17 cellular contexts compared by ENCODE assay signal in genomic region chr4:6349896-6350295, GRCh38.
"Had no signal": no experiment of that assay in that cellular context is flagged by ENCODE, and none has a peak within 500 bp of the region (broad histone marks: within the 10 kb centered on the region; RNA-seq: fewer than 3 reads in every experiment).

No MANE protein-coding gene starts in this region.

- ATAC-seq: activated CD4-positive, alpha-beta T cell treated with anti-CD3 and anti-CD28 coated beads for 36 hours; activated CD8-positive, alpha-beta memory T cell treated with anti-CD3 and anti-CD28 coated beads, Interleukin-2, amount 10 ng/mL, durations not matched to agents 7 days and 5 days; mucosa of descending colon; naive thymus-derived CD8-positive, alpha-beta T cell; right cardiac atrium; T-helper 17 cell; upper lobe of right lung had no signal

- H3K36me3 Mint-ChIP-seq: activated CD4-positive, alpha-beta memory T cell treated with anti-CD3 and anti-CD28 coated beads for 36 hours; activated CD8-positive, alpha-beta memory T cell treated with anti-CD3 and anti-CD28 coated beads, Interleukin-2, amount 10 ng/mL, durations not matched to agents 7 days and 5 days; naive thymus-derived CD8-positive, alpha-beta T cell had no signal

- H3K27me3 ChIP-seq: dorsolateral prefrontal cortex had no signal

- H3K36me3 ChIP-seq: prostate gland, stomach, thoracic aorta, upper lobe of right lung had no signal

- H3K4me1 ChIP-seq: prostate gland, stomach, upper lobe of right lung had no signal

- H3K4me3 Mint-ChIP-seq: activated CD4-positive, alpha-beta memory T cell treated with anti-CD3 and anti-CD28 coated beads for 36 hours; activated CD4-positive, alpha-beta T cell treated with anti-CD3 and anti-CD28 coated beads for 36 hours; activated CD8-positive, alpha-beta memory T cell treated with anti-CD3 and anti-CD28 coated beads, Interleukin-2, amount 10 ng/mL, durations not matched to agents 7 days and 5 days; activated naive CD4-positive, alpha-beta T cell treated with anti-CD3 and anti-CD28 coated beads for 36 hours; naive thymus-derived CD8-positive, alpha-beta T cell; T-helper 17 cell had no signal

- H3K4me3 ChIP-seq: dorsolateral prefrontal cortex, mucosa of descending colon, prostate gland, stomach, thoracic aorta, upper lobe of right lung had no signal

- H3K27ac ChIP-seq: prostate gland, stomach, thoracic aorta, upper lobe of right lung had no signal

- H3K4me1 Mint-ChIP-seq: activated CD4-positive, alpha-beta T cell treated with anti-CD3 and anti-CD28 coated beads for 36 hours; activated CD8-positive, alpha-beta memory T cell treated with anti-CD3 and anti-CD28 coated beads, Interleukin-2, amount 10 ng/mL, durations not matched to agents 7 days and 5 days; naive thymus-derived CD8-positive, alpha-beta T cell had no signal

- H3K27ac Mint-ChIP-seq: activated CD4-positive, alpha-beta memory T cell treated with anti-CD3 and anti-CD28 coated beads for 36 hours; activated CD4-positive, alpha-beta T cell treated with anti-CD3 and anti-CD28 coated beads for 36 hours; activated CD8-positive, alpha-beta memory T cell treated with anti-CD3 and anti-CD28 coated beads, Interleukin-2, amount 10 ng/mL, durations not matched to agents 7 days and 5 days; activated naive CD4-positive, alpha-beta T cell treated with anti-CD3 and anti-CD28 coated beads for 36 hours; activated T-helper 2 cell treated with anti-CD3 and anti-CD28 coated beads, Interferon-gamma antibody, Interleukin-2, Interleukin-4, amounts not matched to agents 10 μg/mL and 5 μg/mL and 100 μg/mL, durations not matched to agents 14 hours and 24 hours and 36 hours; T-helper 17 cell had no signal

- H3K9me3 Mint-ChIP-seq: activated CD4-positive, alpha-beta memory T cell treated with anti-CD3 and anti-CD28 coated beads for 36 hours; activated naive CD4-positive, alpha-beta T cell treated with anti-CD3 and anti-CD28 coated beads for 36 hours; activated T-helper 2 cell treated with anti-CD3 and anti-CD28 coated beads, Interferon-gamma antibody, Interleukin-2, Interleukin-4, amounts not matched to agents 10 μg/mL and 5 μg/mL and 100 μg/mL, durations not matched to agents 14 hours and 24 hours and 36 hours had no signal

- H3K9me3 ChIP-seq: mucosa of descending colon, prostate gland, stomach, thoracic aorta, upper lobe of right lung had no signal

- DNase-seq: activated CD4-positive, alpha-beta memory T cell treated with anti-CD3 and anti-CD28 coated beads for 36 hours; activated CD4-positive, alpha-beta T cell treated with anti-CD3 and anti-CD28 coated beads for 36 hours; activated CD8-positive, alpha-beta memory T cell treated with anti-CD3 and anti-CD28 coated beads, Interleukin-2, amount 10 ng/mL, durations not matched to agents 7 days and 5 days; activated naive CD4-positive, alpha-beta T cell treated with anti-CD3 and anti-CD28 coated beads for 36 hours; activated T-cell treated with anti-CD3 and anti-CD28 coated beads, Interleukin-2, amount 50 U/mL, for 1 hour; islet precursor cell; naive thymus-derived CD8-positive, alpha-beta T cell; nucleus accumbens; stomach; T-helper 17 cell; upper lobe of right lung had no signal
